Comparison of ENCODE assay signal across 1 cellular context in genomic region chr2:80689106-80689505, GRCh38.
TF ChIP-seq lines count a peak whose summit lies in the region.

No MANE protein-coding gene starts in this region.

TF ChIP-seq in GM23338, 12 proteins besides CTCF, POLR2A, EP300 and RAD21 (continued from another document):
- TF ChIP-seq ZNF462 (CRISPR knock-in tag; IDR thresholded peaks at IDR 0.05) (no peak), CREB1 (CRISPR knock-in tag; IDR thresholded peaks at IDR 0.05; ENCODE audit: low read depth) (no peak)
